ENCODE assay signal across 8 cellular contexts in genomic region chr13:41310963-41311606, GRCh38. TPM values are rescaled to one million over a fixed set of nuclear protein-coding genes. Genes with fewer than 3 reads are reported as not detected.
A peak's percentile ranks its signal among the peaks of the same experiment; 100 is the strongest.
DNase-seq lines count a peak whose midpoint lies in the region; ATAC-seq and TF ChIP-seq lines count a peak whose summit lies in the region.

Gene NAA16, plus strand, starts transcription at chr13:41311267. Its CDS starts 262 bp downstream, at chr13:41311529.

- no peaks in the 10 kb centered on the region for H3K36me3 ChIP-seq in kidney epithelial cell (ENCODE audit: control insufficient read depth, insufficient read depth, low read length)

- no peaks in the 10 kb centered on the region for H3K27me3 ChIP-seq in kidney epithelial cell (ENCODE audit: control insufficient read depth, insufficient read depth, low read length)

- no peaks in the 10 kb centered on the region for H3K27me3 Mint-ChIP-seq in chondrocyte (ENCODE audit: low read depth)

- H3K4me1 Mint-ChIP-seq in chondrocyte (ENCODE audit: low read depth) = peaks cover 39% of the 10 kb centered on the region

- H3K4me3 Mint-ChIP-seq in chondrocyte (ENCODE audit: unreplicated experiment) = peak within 1 kb of the TSS; percentile 84

- peak within 1 kb of the TSS; percentile 90 for H3K27ac Mint-ChIP-seq in chondrocyte (ENCODE audit: unreplicated experiment)

- TF ChIP-seq CTCF in chondrocyte (IDR thresholded peaks at IDR 0.05) (peak; percentile 30), kidney epithelial cell (IDR thresholded peaks at IDR 0.05; ENCODE audit: insufficient read depth, low read length, poor library complexity, severe bottlenecking) (no peak)

- no peaks in the 10 kb centered on the region for H3K36me3 Mint-ChIP-seq in chondrocyte (ENCODE audit: low read depth)

- DNase-seq in Ammon's horn (ENCODE audit: low spot score) (peak; percentile 89), NCI-H510A (lab: John Stamatoyannopoulos, UW) (peak; percentile 30), chondrocyte (ENCODE audit: low spot score) (peak; percentile 94), kidney epithelial cell (ENCODE audit: low read depth) (peak; percentile 50)
- peak; percentile 93 for DNase-seq in activated CD4-positive, alpha-beta T cell treated with anti-CD3 and anti-CD28 coated beads for 1 hour
- peak; percentile 97 for DNase-seq in stimulated activated CD4-positive, alpha-beta T cell treated with anti-CD3 and anti-CD28 coated beads, Interleukin-15, amount 100 ng/mL, for 24 hours

- H3K9me3 Mint-ChIP-seq in chondrocyte (ENCODE audit: low read depth) = no peaks in the 10 kb centered on the region

- peak; percentile 68 for ATAC-seq in GM19043 (IDR thresholded peaks at IDR 0.05; ENCODE audit: low read depth, unreplicated experiment)
- ATAC-seq in HG03354 (IDR thresholded peaks at IDR 0.05; ENCODE audit: poor library complexity, severe bottlenecking, unreplicated experiment) = peak; percentile 75

- H3K4me3 ChIP-seq in kidney epithelial cell (ENCODE audit: low read depth, low read length) = peak within 1 kb of the TSS; percentile 95

RNA-seq across cellular contexts. Expression of gene NAA16, which starts in this region (rescaled TPM):
- total RNA-seq in chondrocyte (9.4 to 16.5 TPM (median 9.6 TPM) in 3 replicates), kidney epithelial cell (10.1 and 13.7 TPM in 2 replicates)

Comparison
In these comparisons a context has a peak if more than half of its experiments do, and no peak if none do; other contexts are left out.
1. Peak in every context shown above with its lines: DNase-seq, ATAC-seq and H3K4me3 ChIP-seq.
2. DNase-seq: peak in every context shown above with its lines; median percentile 97 in stimulated activated CD4-positive, alpha-beta T cell treated with anti-CD3 and anti-CD28 coated beads, Interleukin-15, amount 100 ng/mL, for 24 hours; 94 in chondrocyte; 93 in activated CD4-positive, alpha-beta T cell treated with anti-CD3 and anti-CD28 coated beads for 1 hour; 89 in Ammon's horn; 50 in kidney epithelial cell; 30 in NCI-H510A.